16 cellular contexts compared by ENCODE assay signal in genomic region chr17:64022631-64023063, GRCh38. TPM values are rescaled to one million over a fixed set of nuclear protein-coding genes. Genes with fewer than 3 reads are reported as not detected.
A peak's percentile ranks its signal among the peaks of the same experiment; 100 is the strongest.
DNase-seq lines count a peak whose midpoint lies in the region; ATAC-seq and TF ChIP-seq lines count a peak whose summit lies in the region.
"Had no signal": no experiment of that assay in that cellular context is flagged by ENCODE, and none has a peak within 500 bp of the region (broad histone marks: within the 10 kb centered on the region; RNA-seq: fewer than 3 reads in every experiment).

No MANE protein-coding gene starts in this region.

- H3K4me1 ChIP-seq in left ventricle myocardium inferior = peaks cover 32% of the 10 kb centered on the region
- peaks cover 3% of the 10 kb centered on the region for H3K4me1 ChIP-seq in right cardiac atrium (ENCODE audit: control insufficient read depth, insufficient read depth, low read length)
- H3K4me1 ChIP-seq: BE2C had no signal

- no peaks in the 10 kb centered on the region for H3K27me3 Mint-ChIP-seq in activated T-helper 1 cell treated with anti-CD3 and anti-CD28 coated beads, Interleukin-12 subunit alpha, Interleukin-12 subunit beta, Interleukin-2, Interleukin-4 antibody, amounts not matched to agents 30 ng/mL and 10 ng/mL and 1 ng/mL, durations not matched to agents 14 hours and 24 hours and 36 hours (ENCODE audit: insufficient read depth)

- TF ChIP-seq CTCF in left ventricle myocardium inferior (IDR thresholded peaks at IDR 0.05; ENCODE audit: borderline replicate concordance) = no peak

- peak overlapping the region; percentile 69 for H3K4me3 Mint-ChIP-seq in activated T-helper 1 cell treated with anti-CD3 and anti-CD28 coated beads, Interleukin-12 subunit alpha, Interleukin-12 subunit beta, Interleukin-2, Interleukin-4 antibody, amounts not matched to agents 30 ng/mL and 10 ng/mL and 1 ng/mL, durations not matched to agents 14 hours and 24 hours and 36 hours
- H3K4me3 Mint-ChIP-seq: neural crest cell had no signal

- ATAC-seq in right cardiac atrium = no peak
- ATAC-seq in left lobe of liver = no peak
- ATAC-seq in HG03039 (IDR thresholded peaks at IDR 0.05; ENCODE audit: unreplicated experiment) = no peak
- no peak for ATAC-seq in GM18907 (IDR thresholded peaks at IDR 0.05; ENCODE audit: unreplicated experiment)
- ATAC-seq: HCT116, left cardiac atrium had no signal

- H3K27ac ChIP-seq in left ventricle myocardium inferior (replicated peaks) (peak overlapping the region; percentile 21), right cardiac atrium (ENCODE audit: low read length) (no peak overlapping the region)

- DNase-seq in left ventricle myocardium inferior (no peak), right cardiac atrium (no peak), left lobe of liver (ENCODE audit: low spot score) (peak; percentile 35), ureter (ENCODE audit: low spot score) (peak; percentile 35), NCI-H345 (lab: John Stamatoyannopoulos, UW) (no peak)
- DNase-seq in activated T-helper 1 cell treated with anti-CD3 and anti-CD28 coated beads, Interleukin-12 subunit alpha, Interleukin-12 subunit beta, Interleukin-2, Interleukin-4 antibody, amounts not matched to agents 30 ng/mL and 10 ng/mL and 1 ng/mL, durations not matched to agents 14 hours and 24 hours and 36 hours (ENCODE audit: low spot score) = no peak
- DNase-seq: aorta, BE2C, left cardiac atrium, NCI-H2029, small intestine had no signal

- H3K27me3 ChIP-seq in left ventricle myocardium inferior (ENCODE audit: low read depth) (no peaks in the 10 kb centered on the region), right cardiac atrium (ENCODE audit: control insufficient read depth, insufficient read depth) (no peaks in the 10 kb centered on the region)
- H3K27me3 ChIP-seq: BE2C had no signal

- no peaks in the 10 kb centered on the region for H3K36me3 ChIP-seq in left ventricle myocardium inferior
- H3K36me3 ChIP-seq: BE2C had no signal

- H3K36me3 Mint-ChIP-seq in activated T-helper 1 cell treated with anti-CD3 and anti-CD28 coated beads, Interleukin-12 subunit alpha, Interleukin-12 subunit beta, Interleukin-2, Interleukin-4 antibody, amounts not matched to agents 30 ng/mL and 10 ng/mL and 1 ng/mL, durations not matched to agents 14 hours and 24 hours and 36 hours (ENCODE audit: low read depth) = peaks cover 12% of the 10 kb centered on the region

- intact Hi-C loops in left ventricle myocardium inferior (cut with micrococcal nuclease) = loop anchor here (10.0 kb wide), 1 partner anchor 108 kb away; the partner anchor contains the start of genes CSHL1 and GH1
- intact Hi-C loops in right cardiac atrium (cut with DNase I) = loop anchor here (5.0 to 10.0 kb wide), 4 partner anchors 98 to 262 kb away; partner anchors contain the start of genes CSHL1 (in 3 of the 4) and GH1 (in 2 of the 4)
- intact Hi-C loops in activated T-helper 1 cell treated with anti-CD3 and anti-CD28 coated beads, Interleukin-12 subunit alpha, Interleukin-12 subunit beta, Interleukin-2, Interleukin-4 antibody, amounts not matched to agents 30 ng/mL and 10 ng/mL and 1 ng/mL, durations not matched to agents 14 hours and 24 hours and 36 hours (cut with micrococcal nuclease) = loop anchor here (10.0 kb wide), 3 partner anchors 242 to 762 kb away; partner anchors contain the start of genes POLG2 and TEX2

- no peaks in the 10 kb centered on the region for H3K9me3 Mint-ChIP-seq in activated T-helper 1 cell treated with anti-CD3 and anti-CD28 coated beads, Interleukin-12 subunit alpha, Interleukin-12 subunit beta, Interleukin-2, Interleukin-4 antibody, amounts not matched to agents 30 ng/mL and 10 ng/mL and 1 ng/mL, durations not matched to agents 14 hours and 24 hours and 36 hours
- H3K9me3 Mint-ChIP-seq: neural crest cell had no signal

- H3K9me3 ChIP-seq in left ventricle myocardium inferior (replicated peaks) (no peaks in the 10 kb centered on the region), right cardiac atrium (ENCODE audit: control insufficient read depth, low read length) (no peaks in the 10 kb centered on the region)
- H3K9me3 ChIP-seq: BE2C had no signal

- WGBS in right cardiac atrium = 81% methylated on average over 5 of the region's 5 CpGs

- H3K27ac Mint-ChIP-seq in activated T-helper 1 cell treated with anti-CD3 and anti-CD28 coated beads, Interleukin-12 subunit alpha, Interleukin-12 subunit beta, Interleukin-2, Interleukin-4 antibody, amounts not matched to agents 30 ng/mL and 10 ng/mL and 1 ng/mL, durations not matched to agents 14 hours and 24 hours and 36 hours = peak overlapping the region; percentile 86

- no peak overlapping the region for H3K4me3 ChIP-seq in left ventricle myocardium inferior
- no peak overlapping the region for H3K4me3 ChIP-seq in right cardiac atrium (ENCODE audit: low read length)

- H3K4me1 Mint-ChIP-seq in activated T-helper 1 cell treated with anti-CD3 and anti-CD28 coated beads, Interleukin-12 subunit alpha, Interleukin-12 subunit beta, Interleukin-2, Interleukin-4 antibody, amounts not matched to agents 30 ng/mL and 10 ng/mL and 1 ng/mL, durations not matched to agents 14 hours and 24 hours and 36 hours (ENCODE audit: low read depth) = peaks cover 83% of the 10 kb centered on the region

RNA-seq across cellular contexts. Expression of gene ICAM2, which starts 2.2 kb away (rescaled TPM):
- total RNA-seq in left ventricle myocardium inferior (28.2 TPM), right cardiac atrium (10 to 100 TPM; 17.6 to 31.7 (median 26.3) TPM), left lobe of liver (5.3 TPM), ureter (39.0 TPM)
- polyA plus RNA-seq in right cardiac atrium = 50.3 TPM
- total RNA-seq in activated T-helper 1 cell treated with anti-CD3 and anti-CD28 coated beads, Interleukin-12 subunit alpha, Interleukin-12 subunit beta, Interleukin-2, Interleukin-4 antibody, amounts not matched to agents 30 ng/mL and 10 ng/mL and 1 ng/mL, durations not matched to agents 14 hours and 24 hours and 36 hours = 58.3 and 62.1 TPM in 2 replicates
- total RNA-seq: neural crest cell had no signal

RNA-seq across cellular contexts. Expression of gene PRR29, which starts 24.5 kb away (rescaled TPM):
- not detected for total RNA-seq in left ventricle myocardium inferior
- under 1 TPM in 3 of 4 donors, not detected in 1; 0.11 to 0.25 (median 0.15) TPM for total RNA-seq in right cardiac atrium
- 0.45 TPM for polyA plus RNA-seq in right cardiac atrium
- total RNA-seq in activated T-helper 1 cell treated with anti-CD3 and anti-CD28 coated beads, Interleukin-12 subunit alpha, Interleukin-12 subunit beta, Interleukin-2, Interleukin-4 antibody, amounts not matched to agents 30 ng/mL and 10 ng/mL and 1 ng/mL, durations not matched to agents 14 hours and 24 hours and 36 hours = 0.44 and 0.91 TPM in 2 replicates
- 0.18 TPM for total RNA-seq in left lobe of liver
- total RNA-seq in ureter = 3.5 TPM
- total RNA-seq: SK-MEL-5 had no signal

RNA-seq across cellular contexts. Expression of gene SCN4A, which starts 49.9 kb away (rescaled TPM):
- 1.2 TPM for total RNA-seq in left ventricle myocardium inferior
- total RNA-seq in right cardiac atrium = 1 to 10 TPM; 1.7 to 5.8 (median 3.0) TPM
- polyA plus RNA-seq in right cardiac atrium = 1.6 TPM
- total RNA-seq in activated T-helper 1 cell treated with anti-CD3 and anti-CD28 coated beads, Interleukin-12 subunit alpha, Interleukin-12 subunit beta, Interleukin-2, Interleukin-4 antibody, amounts not matched to agents 30 ng/mL and 10 ng/mL and 1 ng/mL, durations not matched to agents 14 hours and 24 hours and 36 hours = 0.13 and 0.22 TPM in 2 replicates
- 0.10 TPM for total RNA-seq in left lobe of liver
- total RNA-seq in ureter = 2.2 TPM
- total RNA-seq: SK-MEL-5 had no signal

Comparison
In these comparisons a context has a peak if more than half of its experiments do, and no peak if none do; other contexts are left out.
1. DNase-seq: peak in left lobe of liver (single experiment) and ureter (single experiment); none in left ventricle myocardium inferior (single experiment), right cardiac atrium (0 of 3), activated T-helper 1 cell treated with anti-CD3 and anti-CD28 coated beads, Interleukin-12 subunit alpha, Interleukin-12 subunit beta, Interleukin-2, Interleukin-4 antibody, amounts not matched to agents 30 ng/mL and 10 ng/mL and 1 ng/mL, durations not matched to agents 14 hours and 24 hours and 36 hours (single experiment) and NCI-H345 (single experiment).